ENCODE assay signal across 1 cellular context in genomic region chr18:36419913-36420531, GRCh38.
TF ChIP-seq lines count a peak whose summit lies in the region.

No MANE protein-coding gene starts in this region.

TF ChIP-seq in WTC11, 78 proteins besides CTCF, POLR2A, EP300 and RAD21 (continued from another document):
- no peak for TF ChIP-seq HMGXB4 (CRISPR knock-in tag; IDR thresholded peaks at IDR 0.05)
- TF ChIP-seq MAX (CRISPR knock-in tag; IDR thresholded peaks at IDR 0.05): no peak
- TF ChIP-seq SMAD3 (CRISPR knock-in tag; IDR thresholded peaks at IDR 0.05; ENCODE audit: borderline replicate concordance): no peak
- no peak for TF ChIP-seq E2F5 (CRISPR knock-in tag; IDR thresholded peaks at IDR 0.05)
- no peak for TF ChIP-seq KAT7 (CRISPR knock-in tag; IDR thresholded peaks at IDR 0.05; ENCODE audit: borderline replicate concordance)
- TF ChIP-seq NR3C1 (CRISPR knock-in tag; conservative IDR thresholded peaks at IDR 0.05; ENCODE audit: low read depth): no peak
- TF ChIP-seq RELA (CRISPR knock-in tag; IDR thresholded peaks at IDR 0.05; ENCODE audit: borderline replicate concordance): no peak
- no peak for TF ChIP-seq ZNF425 (CRISPR knock-in tag; conservative IDR thresholded peaks at IDR 0.05)
- TF ChIP-seq ETV6 (CRISPR knock-in tag; IDR thresholded peaks at IDR 0.05): no peak
- no peak for TF ChIP-seq OVOL2 (CRISPR knock-in tag; IDR thresholded peaks at IDR 0.05; ENCODE audit: borderline replicate concordance)
- no peak for TF ChIP-seq ZNF396 (CRISPR knock-in tag; IDR thresholded peaks at IDR 0.05; ENCODE audit: borderline replicate concordance)
- TF ChIP-seq IRF1 (CRISPR knock-in tag; IDR thresholded peaks at IDR 0.05): no peak
- TF ChIP-seq ZNF416 (CRISPR knock-in tag; IDR thresholded peaks at IDR 0.05): no peak
- no peak for TF ChIP-seq ZBTB21 (CRISPR knock-in tag; IDR thresholded peaks at IDR 0.05; ENCODE audit: borderline replicate concordance)
- no peak for TF ChIP-seq JUN (CRISPR knock-in tag; IDR thresholded peaks at IDR 0.05)
